ENCODE assay signal across 20 cellular contexts in genomic region chr13:41386206-41386605, GRCh38.
"Had no signal": no experiment of that assay in that cellular context is flagged by ENCODE, and none has a peak within 500 bp of the region (broad histone marks: within the 10 kb centered on the region; RNA-seq: fewer than 3 reads in every experiment).

No MANE protein-coding gene starts in this region.

- H3K27me3 ChIP-seq: adrenal gland, colonic mucosa, esophagus muscularis mucosa, right lobe of liver, stomach, suprapubic skin, transverse colon, uterus had no signal

- H3K4me1 ChIP-seq: adrenal gland, colonic mucosa, lower lobe of right lung, parathyroid adenoma, right lobe of liver, suprapubic skin, transverse colon, uterus had no signal

- H3K36me3 ChIP-seq: adrenal gland, colonic mucosa, esophagus muscularis mucosa, lower lobe of right lung, right lobe of liver, stomach, suprapubic skin, transverse colon, uterus had no signal

- H3K27ac ChIP-seq: adrenal gland, colonic mucosa, esophagus muscularis mucosa, lower lobe of right lung, parathyroid adenoma, right lobe of liver, skin epidermis, stomach, suprapubic skin, transverse colon, uterus had no signal

- H3K9me3 ChIP-seq: adrenal gland, colonic mucosa, esophagus muscularis mucosa, lower lobe of right lung, mucosa of descending colon, right lobe of liver, stomach, suprapubic skin, transverse colon, uterus had no signal

- DNase-seq: activated CD4-positive, alpha-beta T cell treated with anti-CD3 and anti-CD28 coated beads, Interleukin-2, amount 50 U/mL, for 4 hours; activated CD8-positive, alpha-beta memory T cell treated with anti-CD3 and anti-CD28 coated beads, Interleukin-2, amount 50 U/mL, for 48 hours; activated naive CD4-positive, alpha-beta T cell; activated T-cell treated with anti-CD3 and anti-CD28 coated beads, Interleukin-2, amount 50 U/mL, for 4 hours; adrenal gland; colonic mucosa; lower lobe of right lung; mesendoderm; mucosa of descending colon; nephron progenitor cell; right lobe of liver; stimulated activated CD4-positive, alpha-beta T cell treated with anti-CD3 and anti-CD28 coated beads, Interleukin-2, amount 100 ng/mL, for 24 hours; stomach; T-helper 9 cell; transverse colon; uterus had no signal

- H2AFZ ChIP-seq: parathyroid adenoma had no signal

- H3K79me2 ChIP-seq: parathyroid adenoma had no signal

- H3K9ac ChIP-seq: parathyroid adenoma had no signal

- H3K4me3 ChIP-seq: adrenal gland, colonic mucosa, esophagus muscularis mucosa, lower lobe of right lung, mucosa of descending colon, right lobe of liver, skin epidermis, stomach, suprapubic skin, transverse colon, uterus had no signal
